In genomic region chr7:67019562-67020390, GRCh38 we compare ENCODE assay signal across 10 cellular contexts. TPM values are rescaled to one million over a fixed set of nuclear protein-coding genes. Genes with fewer than 3 reads are reported as not detected.
DNase-seq lines count a peak whose midpoint lies in the region; ATAC-seq, FAIRE-seq and TF ChIP-seq lines count a peak whose summit lies in the region.
"Had no signal": no experiment of that assay in that cellular context is flagged by ENCODE, and none has a peak within 500 bp of the region (broad histone marks: within the 10 kb centered on the region; RNA-seq: fewer than 3 reads in every experiment).

No MANE protein-coding gene starts in this region.

- no peaks in the 10 kb centered on the region for H4K20me1 ChIP-seq in endothelial cell of umbilical vein (replicated peaks; ENCODE audit: control insufficient read depth, extremely low read depth, insufficient read depth, low read length)

- H3K9ac ChIP-seq in endothelial cell of umbilical vein (replicated peaks; ENCODE audit: extremely low read depth, insufficient read depth, low read length) = no peak overlapping the region

- FAIRE-seq in endothelial cell of umbilical vein (lab: Jason Lieb, UNC) (peak; percentile 48), urothelium cell line (lab: Jason Lieb, UNC) (no peak)
- FAIRE-seq: pancreas had no signal

- TF ChIP-seq CTCF in CD14-positive monocyte (IDR thresholded peaks at IDR 0.05) = no peak
- TF ChIP-seq CTCF in HL-60 (IDR thresholded peaks at IDR 0.05; ENCODE audit: insufficient read depth, low read length) = no peak
- no peak for TF ChIP-seq CTCF in endothelial cell of umbilical vein (IDR thresholded peaks at IDR 0.05; ENCODE audit: extremely low read depth in 1 of 2, insufficient read depth in 1 of 2, low read depth in 1 of 2, low read length in 2 of 2)

- H3K79me2 ChIP-seq in endothelial cell of umbilical vein (ENCODE audit: control insufficient read depth, insufficient read depth, low read length) = no peaks in the 10 kb centered on the region

- H3K27ac ChIP-seq in HL-60 (replicated peaks) (peak overlapping the region; percentile 25), endothelial cell of umbilical vein (ENCODE audit: insufficient read depth, low read depth, low read length) (no peak overlapping the region)
- H3K27ac ChIP-seq: pancreas had no signal

- H3K4me3 Mint-ChIP-seq in CD14-positive monocyte = no peak overlapping the region

- H3K4me3 ChIP-seq in HL-60 (replicated peaks; ENCODE audit: insufficient read depth, low read length) (no peak overlapping the region), endothelial cell of umbilical vein (replicated peaks in 1 of 3; ENCODE audit: insufficient read depth in 1 of 3, low read depth in 1 of 3, low read length in 3 of 3) (no peak overlapping the region)
- H3K4me3 ChIP-seq: pancreas had no signal

- CTCF ChIA-PET in endothelial cell of umbilical vein (lab: Charles Lee) = interaction anchor here (1.5 kb wide), 1 partner anchor 20 kb away, joined by 3 read pairs; no protein-coding TSS in a partner anchor

- H3K4me1 ChIP-seq in endothelial cell of umbilical vein (ENCODE audit: control insufficient read depth, extremely low read depth, insufficient read depth, low read length) = no peaks in the 10 kb centered on the region
- H3K4me1 ChIP-seq: pancreas had no signal

- H3K27me3 Mint-ChIP-seq in CD14-positive monocyte (ENCODE audit: low read depth in 3 of 3) = peaks cover 0 to 2% (median 0%) of the 10 kb centered on the region in 3 donors

- H2AFZ ChIP-seq in endothelial cell of umbilical vein (ENCODE audit: low read depth, low read length) = no peak overlapping the region

- no peak for ATAC-seq in GM21390 (IDR thresholded peaks at IDR 0.05; ENCODE audit: unreplicated experiment)
- no peak for ATAC-seq in HG03460 (IDR thresholded peaks at IDR 0.05; ENCODE audit: unreplicated experiment)

- DNase-seq in CD14-positive monocyte (ENCODE audit: low spot score) = no peak
- peak in 1 of 2 experiments; percentile 13 for DNase-seq in HL-60 (ENCODE audit: low read depth in 1 of 2, low spot score in 1 of 2)
- peak; percentile 83 for DNase-seq in NCI-H748 (lab: John Stamatoyannopoulos, UW; ENCODE audit: unreplicated experiment)
- DNase-seq in endothelial cell of umbilical vein (ENCODE audit: low read depth, low spot score) = no peak
- no peak for DNase-seq in urothelium cell line (ENCODE audit: low spot score)
- DNase-seq in NCI-H1930 (lab: John Stamatoyannopoulos, UW) = no peak
- DNase-seq: cortex of kidney, pancreas had no signal

- peak overlapping the region in 4 of 7 donors; percentile 3 to 38 (median 19) for H3K27ac Mint-ChIP-seq in CD14-positive monocyte

- peaks cover 71 to 91% of the 10 kb centered on the region in 2 donors for H3K36me3 Mint-ChIP-seq in CD14-positive monocyte

- no TSS peak for BruUV-seq in endothelial cell of umbilical vein (replicated peaks; lab: Mats Ljungman, UMichigan)

- H3K4me2 ChIP-seq in endothelial cell of umbilical vein (ENCODE audit: insufficient read depth, low read length) = no peak overlapping the region

- dilution Hi-C loops in endothelial cell of umbilical vein (cut with MboI; ENCODE audit: extremely low pct_ligation_motif_present, low sequenced_read_pairs) = no loop called here

- intact Hi-C loops in CD14-positive monocyte (cut with micrococcal nuclease) = no loop called here
- intact Hi-C loops in endothelial cell of umbilical vein (cut with micrococcal nuclease) = no loop called here

- POLR2A ChIA-PET in endothelial cell of umbilical vein (lab: Charles Lee) = no interaction called here

- no peaks in the 10 kb centered on the region for H3K9me3 ChIP-seq in endothelial cell of umbilical vein (replicated peaks; ENCODE audit: control insufficient read depth, insufficient read depth, low read length)
- H3K9me3 ChIP-seq: pancreas had no signal

- H3K9me3 Mint-ChIP-seq in CD14-positive monocyte = peaks cover 0 to 2% (median 0%) of the 10 kb centered on the region in 7 donors

- peaks cover 0 to 6% of the 10 kb centered on the region in 2 experiments for H3K36me3 ChIP-seq in endothelial cell of umbilical vein (ENCODE audit: control insufficient read depth in 2 of 2, extremely low read depth in 1 of 2, insufficient read depth in 2 of 2, low read length in 2 of 2)

- peaks cover 10% of the 10 kb centered on the region for H3K4me1 Mint-ChIP-seq in CD14-positive monocyte

- H3K27me3 ChIP-seq in HL-60 (ENCODE audit: insufficient read depth, poor library complexity, severe bottlenecking) (no peaks in the 10 kb centered on the region), endothelial cell of umbilical vein (ENCODE audit: control insufficient read depth in 2 of 2, insufficient read depth in 2 of 2, low read length in 2 of 2) (no peaks in the 10 kb centered on the region)
- H3K27me3 ChIP-seq: pancreas had no signal

- TF ChIP-seq POLR2A in endothelial cell of umbilical vein (IDR thresholded peaks at IDR 0.05; ENCODE audit: low read depth, low read length) = no peak

- H3K9me1 ChIP-seq in endothelial cell of umbilical vein (replicated peaks; ENCODE audit: control insufficient read depth, extremely low read depth, insufficient read depth, low read length) = no peaks in the 10 kb centered on the region

TF ChIP-seq in endothelial cell of umbilical vein, 7 proteins besides CTCF, POLR2A, EP300 and RAD21:
- TF ChIP-seq EZH2 (IDR thresholded peaks at IDR 0.05; ENCODE audit: borderline replicate concordance, low read depth, low read length, severe bottlenecking) = no peak
- peak; percentile 79 for TF ChIP-seq GATA2 (IDR thresholded peaks at IDR 0.05; ENCODE audit: insufficient read depth, insufficient read length, low read depth, low read length)
TF ChIP-seq in endothelial cell of umbilical vein: peak in this region for 1.

RNA-seq across cellular contexts. Expression of gene TYW1, which starts 23.1 kb away (rescaled TPM):
- 1 to 10 TPM; 6.3 to 7.2 TPM for polyA plus RNA-seq in CD14-positive monocyte
- 15.2 and 15.9 TPM in 2 replicates for total RNA-seq in endothelial cell of umbilical vein
- 6.9 and 7.7 TPM in 2 replicates for polyA plus RNA-seq in endothelial cell of umbilical vein
- 9.5 and 10.9 TPM in 2 replicates for polyA plus RNA-seq in endothelial cell of umbilical vein (2011; cell fraction: cytosol; rRNA removed)
- 12.0 and 16.5 TPM in 2 replicates for polyA plus RNA-seq in endothelial cell of umbilical vein (2011; cell fraction: nucleus; rRNA removed)
- 10.3 and 13.5 TPM in 2 replicates for polyA plus RNA-seq in endothelial cell of umbilical vein (2012)
- 15.6 and 24.8 TPM in 2 replicates for polyA minus RNA-seq in endothelial cell of umbilical vein
- polyA minus RNA-seq in endothelial cell of umbilical vein (2011; cell fraction: cytosol; rRNA and poly(A)+ RNA removed) = 8.5 TPM
- polyA minus RNA-seq in endothelial cell of umbilical vein (2011; cell fraction: nucleus; rRNA and poly(A)+ RNA removed) = 19.1 and 26.0 TPM in 2 replicates

RNA-seq across cellular contexts. Expression of gene SBDS, which starts 24.4 kb away (rescaled TPM):
- 10 to 100 TPM; 31.7 to 34.8 TPM for polyA plus RNA-seq in CD14-positive monocyte
- total RNA-seq in endothelial cell of umbilical vein = 86.5 and 86.6 TPM in 2 replicates
- polyA plus RNA-seq in endothelial cell of umbilical vein = 23.8 and 30.7 TPM in 2 replicates
- 51.8 and 53.9 TPM in 2 replicates for polyA plus RNA-seq in endothelial cell of umbilical vein (2011; cell fraction: cytosol; rRNA removed)
- polyA plus RNA-seq in endothelial cell of umbilical vein (2011; cell fraction: nucleus; rRNA removed) = 25.8 and 55.3 TPM in 2 replicates
- polyA plus RNA-seq in endothelial cell of umbilical vein (2012) = 72.9 and 93.3 TPM in 2 replicates
- 17.1 and 20.5 TPM in 2 replicates for polyA minus RNA-seq in endothelial cell of umbilical vein
- polyA minus RNA-seq in endothelial cell of umbilical vein (2011; cell fraction: cytosol; rRNA and poly(A)+ RNA removed) = 77.0 TPM
- 9.1 and 13.3 TPM in 2 replicates for polyA minus RNA-seq in endothelial cell of umbilical vein (2011; cell fraction: nucleus; rRNA and poly(A)+ RNA removed)
